1 cellular context compared by ENCODE assay signal in genomic region chr14:34049769-34050168, GRCh38.
A peak's percentile ranks its signal among the peaks of the same experiment; 100 is the strongest.
TF ChIP-seq lines count a peak whose summit lies in the region.

No MANE protein-coding gene starts in this region.

TF ChIP-seq in GM12878, 131 proteins besides CTCF, POLR2A, EP300 and RAD21 (continued from another document and continues in another):
- TF ChIP-seq ZNF687 (IDR thresholded peaks at IDR 0.05) (0 out of 2 replicates have a peak, but pooled peaks have one; percentile 13), NR2F1 (conservative IDR thresholded peaks at IDR 0.05) (peak; percentile 74), NBN (IDR thresholded peaks at IDR 0.05) (peak; percentile 64; the same call in 1 of the 2 replicates), HSF1 (IDR thresholded peaks at IDR 0.05; ENCODE audit: low read depth, low read length) (no peak), CREM (IDR thresholded peaks at IDR 0.05; ENCODE audit: low read depth) (no peak), RELB (IDR thresholded peaks at IDR 0.05; ENCODE audit: low read depth) (no peak), TCF7 (IDR thresholded peaks at IDR 0.05; ENCODE audit: borderline replicate concordance) (no peak), NFYA (IDR thresholded peaks at IDR 0.05; ENCODE audit: borderline replicate concordance, low read depth, low read length) (no peak), SMC3 (IDR thresholded peaks at IDR 0.05; ENCODE audit: borderline replicate concordance, low read length) (no peak), KLF5 (IDR thresholded peaks at IDR 0.05; ENCODE audit: partially characterized antibody) (no peak), SMAD5 (IDR thresholded peaks at IDR 0.05; ENCODE audit: low read depth) (no peak), MYB (IDR thresholded peaks at IDR 0.05; ENCODE audit: borderline replicate concordance, low read depth, low read length) (no peak), USF2 (IDR thresholded peaks at IDR 0.05; ENCODE audit: borderline replicate concordance, low read depth, low read length) (no peak), MYC (IDR thresholded peaks at IDR 0.05; ENCODE audit: insufficient read depth, insufficient read length, insufficient replicate concordance, low read length, severe bottlenecking) (no peak), SREBF1 (IDR thresholded peaks at IDR 0.05; ENCODE audit: low read length) (no peak), SIX5 (IDR thresholded peaks at IDR 0.05; ENCODE audit: low read depth, low read length, severe bottlenecking) (no peak), SUZ12 (IDR thresholded peaks at IDR 0.05; ENCODE audit: unreplicated experiment) (no peak), POLR2AphosphoS2 (IDR thresholded peaks at IDR 0.05; ENCODE audit: low read depth, low read length) (no peak), BHLHE40 (IDR thresholded peaks at IDR 0.05; ENCODE audit: borderline replicate concordance in 1 of 2, low read depth in 2 of 2, low read length in 1 of 2) (no peak), HDGF (IDR thresholded peaks at IDR 0.05) (peak; percentile 66; the same call in 1 of the 2 replicates), ATF7 (IDR thresholded peaks at IDR 0.05; ENCODE audit: low read depth) (0 out of 2 replicates have a peak, but pooled peaks have one; percentile 26), CEBPB (IDR thresholded peaks at IDR 0.05; ENCODE audit: borderline replicate concordance in 1 of 2, low read depth in 2 of 2, low read length in 2 of 2) (no peak), RCOR1 (conservative IDR thresholded peaks at IDR 0.05; ENCODE audit: low read depth, low read length) (no peak), PKNOX1 (IDR thresholded peaks at IDR 0.05) (no peak), MTA3 (IDR thresholded peaks at IDR 0.05; ENCODE audit: borderline replicate concordance, low read length) (no peak), ATF3 (IDR thresholded peaks at IDR 0.05; ENCODE audit: borderline replicate concordance, extremely low read depth, low read depth, low read length) (no peak), TBL1XR1 (IDR thresholded peaks at IDR 0.05; ENCODE audit: low read depth, low read length) (no peak), RFX5 (IDR thresholded peaks at IDR 0.05; ENCODE audit: low read depth, low read length) (no peak), SKIL (IDR thresholded peaks at IDR 0.05; ENCODE audit: low read depth, poor library complexity, severe bottlenecking) (no peak), BRCA1 (IDR thresholded peaks at IDR 0.05; ENCODE audit: low read depth, low read length) (no peak), NR2C1 (IDR thresholded peaks at IDR 0.05) (no peak), IKZF1 (conservative IDR thresholded peaks at IDR 0.05) (0 out of 2 replicates have a peak, but pooled peaks have one; percentile 31), CHD4 (IDR thresholded peaks at IDR 0.05) (no peak), FOXK2 (IDR thresholded peaks at IDR 0.05) (no peak), SPI1 (IDR thresholded peaks at IDR 0.05; ENCODE audit: borderline replicate concordance, insufficient read depth, low read depth, low read length) (no peak), GABPA (IDR thresholded peaks at IDR 0.05; ENCODE audit: low read depth) (no peak), ZNF592 (IDR thresholded peaks at IDR 0.05) (no peak), CREB1 (IDR thresholded peaks at IDR 0.05; ENCODE audit: low read depth) (no peak), CBX3 (IDR thresholded peaks at IDR 0.05; ENCODE audit: borderline replicate concordance, low read depth) (no peak), BMI1 (IDR thresholded peaks at IDR 0.05; ENCODE audit: borderline replicate concordance) (no peak), ELK1 (IDR thresholded peaks at IDR 0.05; ENCODE audit: low read depth, low read length) (no peak), E4F1 (IDR thresholded peaks at IDR 0.05; ENCODE audit: borderline replicate concordance, partially characterized antibody) (peak; percentile 14)
